In genomic region chr17:50359005-50359699, GRCh38 we compare ENCODE assay signal across 24 cellular contexts. TPM values are rescaled to one million over a fixed set of nuclear protein-coding genes. Genes with fewer than 3 reads are reported as not detected.
DNase-seq lines count a peak whose midpoint lies in the region; ATAC-seq and TF ChIP-seq lines count a peak whose summit lies in the region.
"Had no signal": no experiment of that assay in that cellular context is flagged by ENCODE, and none has a peak within 500 bp of the region (broad histone marks: within the 10 kb centered on the region; RNA-seq: fewer than 3 reads in every experiment).

No MANE protein-coding gene starts in this region.

- peaks cover 6% of the 10 kb centered on the region for H3K4me1 ChIP-seq in CD8-positive, alpha-beta T cell (ENCODE audit: insufficient read depth, low read length)
- H3K4me1 ChIP-seq in liver (ENCODE audit: control insufficient read depth in 4 of 4, insufficient read depth in 4 of 4, low read length in 3 of 4) = peaks cover 0 to 6% (median 3%) of the 10 kb centered on the region in 4 donors

- peaks cover 48% of the 10 kb centered on the region for H3K36me3 Mint-ChIP-seq in CD8-positive, alpha-beta T cell
- H3K36me3 Mint-ChIP-seq: CD4-positive, CD25-positive, alpha-beta regulatory T cell had no signal

- POLR2A ChIA-PET in CD8-positive, alpha-beta T cell (lab: Charles Lee) = interaction anchor here (0.9 to 1.7 kb wide), 3 partner anchors 10 to 14 kb away, joined by 3 to 7 read pairs (median 5); partner anchors contain the start of genes EME1, MRPL27 and XYLT2

- WGBS in liver = 78% methylated on average over 5 of the region's 5 CpGs

- CTCF ChIA-PET in CD8-positive, alpha-beta T cell (lab: Charles Lee) = interaction anchor here (1.3 to 1.8 kb wide), 2 partner anchors 15 to 38 kb away, joined by 3 to 6 read pairs; partner anchors contain the start of gene LRRC59

- H3K4me3 ChIP-seq in CD8-positive, alpha-beta T cell (ENCODE audit: low read depth, low read length) = no peak overlapping the region
- no peak overlapping the region for H3K4me3 ChIP-seq in liver (ENCODE audit: low read depth in 1 of 3, low read length in 3 of 3)
- H3K4me3 ChIP-seq: body of pancreas, psoas muscle, skin epidermis, thoracic aorta had no signal

- no peak for TF ChIP-seq CTCF in CD8-positive, alpha-beta T cell (IDR thresholded peaks at IDR 0.05)
- TF ChIP-seq CTCF in liver (IDR thresholded peaks at IDR 0.05; ENCODE audit: low read depth, low read length, missing input control) = no peak

- H3K27ac Mint-ChIP-seq in CD8-positive, alpha-beta T cell = peak overlapping the region; percentile 6
- H3K27ac Mint-ChIP-seq: activated B cell treated with CpG ODN at 0.5 μM for 24 hours; activated T-helper 17 cell treated with anti-CD3 and anti-CD28 coated beads, Interleukin-2, amount 50 U/mL, for 72 hours; CD4-positive, CD25-positive, alpha-beta regulatory T cell; stimulated activated naive B cell treated with anti-CD40 and anti-IgM and Interleukin-4, amounts not matched to agents 10 μg/mL and 1 μg/mL and 100 μg/mL, for 72 hours had no signal

- peaks cover 22% of the 10 kb centered on the region for H3K36me3 ChIP-seq in CD8-positive, alpha-beta T cell (ENCODE audit: insufficient read depth, low read length)
- peaks cover 0 to 38% (median 15%) of the 10 kb centered on the region in 4 donors for H3K36me3 ChIP-seq in liver (ENCODE audit: control insufficient read depth in 4 of 4, insufficient read depth in 3 of 4, low read depth in 1 of 4, low read length in 3 of 4)

- H3K4me3 Mint-ChIP-seq in CD8-positive, alpha-beta T cell = no peak overlapping the region
- H3K4me3 Mint-ChIP-seq: activated B cell treated with CpG ODN at 0.5 μM for 24 hours; activated T-helper 17 cell treated with anti-CD3 and anti-CD28 coated beads, Interleukin-2, amount 50 U/mL, for 72 hours; CD4-positive, CD25-positive, alpha-beta regulatory T cell; stimulated activated naive B cell treated with anti-CD40 and anti-IgM and Interleukin-4, amounts not matched to agents 10 μg/mL and 1 μg/mL and 100 μg/mL, for 72 hours had no signal

- H3K27me3 ChIP-seq in CD8-positive, alpha-beta T cell (ENCODE audit: insufficient read depth, low read length) = no peaks in the 10 kb centered on the region
- H3K27me3 ChIP-seq in liver (ENCODE audit: control insufficient read depth in 4 of 4, insufficient read depth in 4 of 4, low read length in 3 of 4) = no peaks in the 10 kb centered on the region
- H3K27me3 ChIP-seq: body of pancreas, neutrophil had no signal

- H3K9me3 Mint-ChIP-seq in CD8-positive, alpha-beta T cell = no peaks in the 10 kb centered on the region
- H3K9me3 Mint-ChIP-seq: activated B cell treated with CpG ODN at 0.5 μM for 24 hours; activated T-helper 17 cell treated with anti-CD3 and anti-CD28 coated beads, Interleukin-2, amount 50 U/mL, for 72 hours; CD4-positive, CD25-positive, alpha-beta regulatory T cell; stimulated activated naive B cell treated with anti-CD40 and anti-IgM and Interleukin-4, amounts not matched to agents 10 μg/mL and 1 μg/mL and 100 μg/mL, for 72 hours had no signal

- ATAC-seq in CD8-positive, alpha-beta T cell = no peak
- ATAC-seq in HG03108 (IDR thresholded peaks at IDR 0.05; ENCODE audit: unreplicated experiment) = no peak
- ATAC-seq: activated T-helper 17 cell treated with anti-CD3 and anti-CD28 coated beads, Interleukin-2, amount 50 U/mL, for 72 hours; body of pancreas; psoas muscle; stimulated activated naive B cell treated with anti-CD40 and anti-IgM and Interleukin-4, amounts not matched to agents 10 μg/mL and 1 μg/mL and 100 μg/mL, for 72 hours had no signal

- H3K27me3 Mint-ChIP-seq in CD8-positive, alpha-beta T cell (ENCODE audit: low read depth) = no peaks in the 10 kb centered on the region
- H3K27me3 Mint-ChIP-seq: activated B cell treated with CpG ODN at 0.5 μM for 24 hours; activated T-helper 17 cell treated with anti-CD3 and anti-CD28 coated beads, Interleukin-2, amount 50 U/mL, for 72 hours; CD4-positive, CD25-positive, alpha-beta regulatory T cell; stimulated activated naive B cell treated with anti-CD40 and anti-IgM and Interleukin-4, amounts not matched to agents 10 μg/mL and 1 μg/mL and 100 μg/mL, for 72 hours had no signal

- TF ChIP-seq RAD21 in liver (IDR thresholded peaks at IDR 0.05) = no peak

- intact Hi-C loops in CD8-positive, alpha-beta T cell (cut with DNase I, micrococcal nuclease) = no loop called here

- H3K9ac ChIP-seq in liver (ENCODE audit: low read depth in 1 of 2, low read length in 2 of 2) = no peak overlapping the region

- H3K4me1 Mint-ChIP-seq in CD8-positive, alpha-beta T cell (ENCODE audit: low read depth) = peaks cover 22% of the 10 kb centered on the region

- H3K27ac ChIP-seq in CD8-positive, alpha-beta T cell (ENCODE audit: low read depth, low read length) = no peak overlapping the region
- no peak overlapping the region for H3K27ac ChIP-seq in liver (ENCODE audit: low read depth in 1 of 2, low read length in 2 of 2)
- H3K27ac ChIP-seq: neutrophil, psoas muscle, skin epidermis, thoracic aorta had no signal

- peak in 1 of 7 experiments; percentile 38 for DNase-seq in CD8-positive, alpha-beta T cell
- DNase-seq in ELF-1 (ENCODE audit: low read depth, low spot score) (peak; percentile 19), kidney tubule cell (ENCODE audit: low spot score) (no peak)
- DNase-seq: activated B cell treated with CpG ODN at 0.5 μM for 24 hours; activated CD4-positive, alpha-beta T cell treated with anti-CD3 and anti-CD28 coated beads, Interleukin-2, amount 50 U/mL, for 48 hours; CD4-positive, CD25-positive, alpha-beta regulatory T cell; DMS 273 treated with DMSO at 0.1 percent for 48 hours; effector CD8-positive, alpha-beta T cell; Kasumi-1; mammary epithelial cell; NCI-H1694 treated with DMSO at 0.1 percent for 48 hours; NCI-H2171 treated with DMSO at 0.1 percent for 48 hours; NCI-H69; psoas muscle; stimulated activated CD4-positive, alpha-beta T cell treated with anti-CD3 and anti-CD28 coated beads, Interleukin-2, amount 100 ng/mL, for 24 hours; stimulated activated naive B cell treated with anti-CD40 and anti-IgM and Interleukin-4, amounts not matched to agents 10 μg/mL and 1 μg/mL and 100 μg/mL, for 72 hours; T1000 had no signal

- no peaks in the 10 kb centered on the region for H3K9me3 ChIP-seq in CD8-positive, alpha-beta T cell (ENCODE audit: low read length)
- H3K9me3 ChIP-seq in liver (ENCODE audit: control insufficient read depth in 4 of 4, low read length in 3 of 4) = no peaks in the 10 kb centered on the region
- H3K9me3 ChIP-seq: body of pancreas, neutrophil, psoas muscle, thoracic aorta had no signal

TF ChIP-seq in liver, 16 proteins besides CTCF, POLR2A, EP300 and RAD21:
- TF ChIP-seq SP1 (IDR thresholded peaks at IDR 0.05) = peak; percentile 8
- TF ChIP-seq FOXA1 (IDR thresholded peaks at IDR 0.05) = no peak
- no peak for TF ChIP-seq ATF3 (IDR thresholded peaks at IDR 0.05)
- no peak for TF ChIP-seq EGR1 (IDR thresholded peaks at IDR 0.05; ENCODE audit: low read depth in 2 of 2)
- no peak for TF ChIP-seq NR2F2 (IDR thresholded peaks at IDR 0.05)
- no peak for TF ChIP-seq HNF4G (IDR thresholded peaks at IDR 0.05)
- no peak for TF ChIP-seq HNF4A (conservative IDR thresholded peaks at IDR 0.05)

RNA-seq across cellular contexts. Expression of gene XYLT2, which starts 13.2 kb away (rescaled TPM):
- 1 to 10 TPM; 9.0 to 9.4 TPM for total RNA-seq in CD8-positive, alpha-beta T cell
- 10 to 100 TPM; 10.7 to 11.3 TPM for total RNA-seq in liver
- 1 to 10 TPM; 5.3 to 5.7 TPM for polyA plus RNA-seq in liver

RNA-seq across cellular contexts. Expression of gene MRPL27, which starts 13.8 kb away (rescaled TPM):
- 10 to 100 TPM; 28.6 to 30.8 TPM for total RNA-seq in CD8-positive, alpha-beta T cell
- total RNA-seq in liver = 10 to 100 TPM; 25.9 to 36.9 TPM
- 10 to 100 TPM; 70.2 to 87.1 TPM for polyA plus RNA-seq in liver

RNA-seq across cellular contexts. Expression of gene EME1, which starts 13.9 kb away (rescaled TPM):
- under 1 TPM; 0.53 to 0.60 TPM for total RNA-seq in CD8-positive, alpha-beta T cell
- 1 to 10 TPM in 1 of 2 donors, under 1 TPM in 1; 0.08 to 3.4 TPM for total RNA-seq in liver
- polyA plus RNA-seq in liver = under 1 TPM; 0.26 to 0.43 TPM
- total RNA-seq: body of pancreas had no signal

RNA-seq across cellular contexts. Expression of gene LRRC59, which starts 38.2 kb away (rescaled TPM):
- total RNA-seq in CD8-positive, alpha-beta T cell = 10 to 100 TPM; 59.1 to 59.9 TPM
- total RNA-seq in liver = 100 to 1,000 TPM in 1 of 2 donors, 10 to 100 TPM in 1; 58.2 to 136 TPM
- 10 to 100 TPM; 21.4 to 93.1 TPM for polyA plus RNA-seq in liver
